Comparison of ENCODE assay signal across 12 cellular contexts in the genomic region with DNA sequence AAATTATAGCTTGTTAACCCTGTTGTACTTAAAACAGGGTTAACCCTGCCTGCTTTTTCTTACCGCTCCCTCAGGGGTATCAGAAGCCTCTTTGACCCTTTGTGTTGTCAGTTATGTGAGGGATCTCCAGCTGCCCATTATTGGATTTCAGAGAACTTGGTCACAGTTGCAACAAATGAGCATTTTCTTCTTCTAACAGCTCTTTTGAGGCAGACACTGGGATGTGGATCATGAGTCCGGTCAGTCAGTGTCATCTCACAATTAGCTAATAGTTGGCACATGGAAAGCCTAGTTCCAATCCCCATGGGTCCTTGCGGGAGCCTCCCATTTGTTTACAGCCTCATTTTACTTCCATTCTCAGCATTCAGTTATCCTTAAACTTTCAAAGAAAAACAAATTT.
DNase-seq lines count a peak whose midpoint lies in the region; ATAC-seq and TF ChIP-seq lines count a peak whose summit lies in the region.
"Had no signal": no experiment of that assay in that cellular context is flagged by ENCODE, and none has a peak within 500 bp of the region (broad histone marks: within the 10 kb centered on the region; RNA-seq: fewer than 3 reads in every experiment).

No MANE protein-coding gene starts in this region.

- no peak for TF ChIP-seq CTCF in nephron progenitor cell (IDR thresholded peaks at IDR 0.05)
- no peak for TF ChIP-seq CTCF in testis (IDR thresholded peaks at IDR 0.05)
- TF ChIP-seq CTCF in MM.1S (IDR thresholded peaks at IDR 0.05; ENCODE audit: low read length): no peak

- peaks cover 8% of the 10 kb centered on the region for H3K36me3 Mint-ChIP-seq in nephron progenitor cell (ENCODE audit: low read depth)
- H3K36me3 Mint-ChIP-seq: CD4-positive, CD25-positive, alpha-beta regulatory T cell had no signal

- no peaks in the 10 kb centered on the region for H3K36me3 ChIP-seq in testis (ENCODE audit: low read depth, missing control alignments)
- no peaks in the 10 kb centered on the region for H3K36me3 ChIP-seq in MM.1S (replicated peaks; ENCODE audit: insufficient read depth, low read length)

- no peaks in the 10 kb centered on the region for H3K9me2 ChIP-seq in MM.1S (replicated peaks; ENCODE audit: insufficient read depth, low read length)

- H3K4me3 ChIP-seq in testis (no peak overlapping the region), MM.1S (ENCODE audit: low read length) (no peak overlapping the region)

- intact Hi-C loops in Right ventricle myocardium superior (cut with DNase I) (no loop called here), testis (cut with DNase I; ENCODE audit: low total_unique reads) (no loop called here)

- H3K27me3 ChIP-seq in testis: no peaks in the 10 kb centered on the region
- no peaks in the 10 kb centered on the region for H3K27me3 ChIP-seq in MM.1S (replicated peaks; ENCODE audit: insufficient read depth, low read length)

- no peak overlapping the region for H3K9ac ChIP-seq in MM.1S (ENCODE audit: low read length)

- DNase-seq in anterior cingulate cortex (lab: John Stamatoyannopoulos, UW): peak in 39 of 58 donors; percentile 3 to 83 (median 36)
- no peak for DNase-seq in Right ventricle myocardium superior
- no peak for DNase-seq in nephron progenitor cell
- peak; percentile 20 for DNase-seq in testis
- DNase-seq in MM.1S: no peak
- DNase-seq: CD4-positive, CD25-positive, alpha-beta regulatory T cell; NCI-H524 treated with DMSO at 0.1 percent for 48 hours; SHP77 treated with DMSO at 0.1 percent for 48 hours had no signal

- TF ChIP-seq POLR2A in testis (IDR thresholded peaks at IDR 0.05): no peak

- H3K27ac Mint-ChIP-seq in nephron progenitor cell: peak overlapping the region; percentile 89
- H3K27ac Mint-ChIP-seq: CD4-positive, CD25-positive, alpha-beta regulatory T cell had no signal

- ATAC-seq in Right ventricle myocardium superior (ENCODE audit: poor library complexity): peak; percentile 76
- no peak for ATAC-seq in HG02763 (IDR thresholded peaks at IDR 0.05; ENCODE audit: unreplicated experiment)
- no peak for ATAC-seq in HG02840 (IDR thresholded peaks at IDR 0.05; ENCODE audit: low FRiP score, unreplicated experiment)
- ATAC-seq in HG03097 (IDR thresholded peaks at IDR 0.05; ENCODE audit: low FRiP score, unreplicated experiment): no peak

- H4K20me1 ChIP-seq in MM.1S (ENCODE audit: insufficient read depth, low read length): no peaks in the 10 kb centered on the region

- no peak overlapping the region for H2AFZ ChIP-seq in MM.1S (ENCODE audit: low read length)

- no peaks in the 10 kb centered on the region for H3F3A ChIP-seq in MM.1S (ENCODE audit: insufficient read depth, low read length)

- no peak overlapping the region for H3K4me3 Mint-ChIP-seq in nephron progenitor cell
- H3K4me3 Mint-ChIP-seq: CD4-positive, CD25-positive, alpha-beta regulatory T cell had no signal

- H3K4me1 Mint-ChIP-seq in nephron progenitor cell: peaks cover 28% of the 10 kb centered on the region
- H3K4me1 Mint-ChIP-seq: CD4-positive, CD25-positive, alpha-beta regulatory T cell had no signal

- peaks cover 5% of the 10 kb centered on the region for H3K9me3 Mint-ChIP-seq in nephron progenitor cell

- no peaks in the 10 kb centered on the region for H3K27me3 Mint-ChIP-seq in nephron progenitor cell (ENCODE audit: low read depth, poor library complexity)

- H3K4me1 ChIP-seq in testis (peaks cover 6% of the 10 kb centered on the region), MM.1S (ENCODE audit: low read length) (no peaks in the 10 kb centered on the region)

- H3K79me2 ChIP-seq in MM.1S (ENCODE audit: low read length): no peaks in the 10 kb centered on the region

- peak overlapping the region; percentile 41 to 78 for H3K27ac ChIP-seq in testis
- no peak overlapping the region for H3K27ac ChIP-seq in MM.1S (ENCODE audit: low read length)
- H3K27ac ChIP-seq: VCaP had no signal

- H3K9me3 ChIP-seq in testis: no peaks in the 10 kb centered on the region
- no peaks in the 10 kb centered on the region for H3K9me3 ChIP-seq in MM.1S (replicated peaks; ENCODE audit: insufficient read depth, low read length)

- WGBS in testis, 2 donors: 49 to 50% methylated on average over 3 of the region's 3 CpGs

- H3K4me2 ChIP-seq in MM.1S (ENCODE audit: low read depth, low read length): no peak overlapping the region

Comparison
In these comparisons a context has a peak if more than half of its experiments do, and no peak if none do; other contexts are left out.
1. DNase-seq: peak in anterior cingulate cortex (39 of 58) and testis (single experiment); none in Right ventricle myocardium superior (single experiment), nephron progenitor cell (single experiment) and MM.1S (single experiment).